Comparison of ENCODE assay signal across 8 cellular contexts in the genomic region with DNA sequence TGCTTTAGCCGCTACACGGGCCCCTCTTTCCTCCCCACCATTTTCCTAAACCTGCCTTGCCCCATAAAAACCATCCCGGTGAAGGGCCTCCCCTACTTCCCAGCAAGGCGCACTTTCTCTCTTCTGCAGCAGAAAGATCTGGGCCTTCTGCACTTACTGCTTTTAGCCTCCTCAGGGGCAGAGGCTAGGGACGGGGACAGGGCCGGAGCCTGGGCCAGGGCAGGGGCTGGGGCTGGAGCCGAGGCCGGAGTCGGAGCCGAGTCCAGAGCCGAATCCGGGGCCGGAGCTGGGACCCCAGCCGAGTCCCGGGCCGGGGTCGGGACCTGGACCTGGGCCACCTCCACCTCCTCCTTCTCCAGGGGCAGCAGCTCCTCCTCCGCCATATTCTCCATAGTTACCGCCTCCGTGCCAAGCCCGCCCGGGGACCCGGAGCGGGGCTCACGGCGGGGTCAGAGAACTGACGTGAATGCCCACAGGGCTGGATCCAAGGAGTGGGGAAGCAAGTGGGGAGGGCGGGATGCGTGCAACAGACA. TPM values are rescaled to one million over a fixed set of nuclear protein-coding genes. Genes with fewer than 3 reads are reported as not detected.
DNase-seq lines count a peak whose midpoint lies in the region; ATAC-seq lines count a peak whose summit lies in the region.

No MANE protein-coding gene starts in this region.

- no peaks in the 10 kb centered on the region for H3K9me3 Mint-ChIP-seq in activated naive CD8-positive, alpha-beta T cell treated with anti-CD3 and anti-CD28 coated beads, Interleukin-2, amount 50 U/mL, for 24 hours

- peak overlapping the region; percentile 98 for H3K27ac ChIP-seq in skeletal muscle tissue (ENCODE audit: low read depth, low read length)

- DNase-seq in NCI-H2227 treated with DMSO at 0.1 percent for 48 hours (lab: John Stamatoyannopoulos, UW) = peak; percentile 23
- no peak for DNase-seq in NCI-H2227 (lab: John Stamatoyannopoulos, UW; ENCODE audit: unreplicated experiment)
- peak; percentile 59 for DNase-seq in KG1 (lab: John Stamatoyannopoulos, UW)
- no peak for DNase-seq in activated naive CD8-positive, alpha-beta T cell treated with anti-CD3 and anti-CD28 coated beads, Interleukin-2, amount 50 U/mL, for 24 hours
- no peak for DNase-seq in amniotic stem cell (lab: John Stamatoyannopoulos, UW)

- H3K9me3 ChIP-seq in iPS-15b (ENCODE audit: control insufficient read depth, insufficient read depth, low read length) = no peaks in the 10 kb centered on the region
- H3K9me3 ChIP-seq in skeletal muscle tissue (ENCODE audit: control insufficient read depth in 3 of 3, low read length in 3 of 3) = no peaks in the 10 kb centered on the region

- peaks cover 56% of the 10 kb centered on the region for H3K4me1 Mint-ChIP-seq in activated naive CD8-positive, alpha-beta T cell treated with anti-CD3 and anti-CD28 coated beads, Interleukin-2, amount 50 U/mL, for 24 hours

- H3K9ac ChIP-seq in iPS-15b (ENCODE audit: low read depth, low read length) = peak overlapping the region; percentile 86
- H3K9ac ChIP-seq in skeletal muscle tissue (ENCODE audit: low read depth in 1 of 3, low read length in 3 of 3) = peak overlapping the region; percentile 96 to 98 (median 97)

- H3K27me3 Mint-ChIP-seq in activated naive CD8-positive, alpha-beta T cell treated with anti-CD3 and anti-CD28 coated beads, Interleukin-2, amount 50 U/mL, for 24 hours = no peaks in the 10 kb centered on the region

- H3K4me3 Mint-ChIP-seq in activated naive CD8-positive, alpha-beta T cell treated with anti-CD3 and anti-CD28 coated beads, Interleukin-2, amount 50 U/mL, for 24 hours = peak overlapping the region; percentile 96

- H3K27ac Mint-ChIP-seq in activated naive CD8-positive, alpha-beta T cell treated with anti-CD3 and anti-CD28 coated beads, Interleukin-2, amount 50 U/mL, for 24 hours = peak overlapping the region; percentile 96

- peaks cover 6% of the 10 kb centered on the region for H3K4me1 ChIP-seq in iPS-15b (ENCODE audit: control insufficient read depth, insufficient read depth, low read length)
- peaks cover 11 to 19% (median 17%) of the 10 kb centered on the region in 3 donors for H3K4me1 ChIP-seq in skeletal muscle tissue (ENCODE audit: control insufficient read depth in 3 of 3, insufficient read depth in 3 of 3, low read length in 3 of 3)

- H3K27me3 ChIP-seq in iPS-15b (ENCODE audit: control insufficient read depth, insufficient read depth, low read length) = peaks cover 2% of the 10 kb centered on the region
- no peaks in the 10 kb centered on the region for H3K27me3 ChIP-seq in skeletal muscle tissue (ENCODE audit: control insufficient read depth in 3 of 3, insufficient read depth in 3 of 3, low read length in 3 of 3)

- peak; percentile 16 for ATAC-seq in GM21786 (IDR thresholded peaks at IDR 0.05; ENCODE audit: unreplicated experiment)
- peak; percentile 22 for ATAC-seq in activated naive CD8-positive, alpha-beta T cell treated with anti-CD3 and anti-CD28 coated beads, Interleukin-2, amount 50 U/mL, for 24 hours

- peaks cover 1% of the 10 kb centered on the region for H3K36me3 Mint-ChIP-seq in activated naive CD8-positive, alpha-beta T cell treated with anti-CD3 and anti-CD28 coated beads, Interleukin-2, amount 50 U/mL, for 24 hours (ENCODE audit: low read depth)

- H3K4me3 ChIP-seq in iPS-15b (ENCODE audit: low read depth, low read length) (peak overlapping the region; percentile 96), skeletal muscle tissue (ENCODE audit: low read length in 3 of 3) (peak overlapping the region; percentile 89 to 97 (median 93))

- H3K36me3 ChIP-seq in iPS-15b (ENCODE audit: control insufficient read depth, insufficient read depth, low read length) = no peaks in the 10 kb centered on the region
- H3K36me3 ChIP-seq in skeletal muscle tissue (ENCODE audit: control insufficient read depth in 3 of 3, insufficient read depth in 3 of 3, low read length in 3 of 3) = peaks cover 0 to 4% (median 0%) of the 10 kb centered on the region in 3 donors

RNA-seq across cellular contexts. Expression of a gene that starts 0.4 kb away (rescaled TPM):
- 18.3 TPM for total RNA-seq in skeletal muscle tissue

RNA-seq across cellular contexts. Expression of a gene that starts 0.6 kb away (rescaled TPM):
- 15.7 TPM for total RNA-seq in skeletal muscle tissue

Comparison
In these comparisons a context has a peak if more than half of its experiments do, and no peak if none do; other contexts are left out.
1. DNase-seq: peak in NCI-H2227 treated with DMSO at 0.1 percent for 48 hours (single experiment) and KG1 (single experiment); none in NCI-H2227 (single experiment), activated naive CD8-positive, alpha-beta T cell treated with anti-CD3 and anti-CD28 coated beads, Interleukin-2, amount 50 U/mL, for 24 hours (single experiment) and amniotic stem cell (single experiment).